Comparison of ENCODE assay signal across 24 cellular contexts in genomic region chr5:3392306-3392939, GRCh38.
DNase-seq lines count a peak whose midpoint lies in the region; ATAC-seq and TF ChIP-seq lines count a peak whose summit lies in the region.
"Had no signal": no experiment of that assay in that cellular context is flagged by ENCODE, and none has a peak within 500 bp of the region (broad histone marks: within the 10 kb centered on the region; RNA-seq: fewer than 3 reads in every experiment).

No MANE protein-coding gene starts in this region.

- H3K4me3 ChIP-seq in NB4 (ENCODE audit: low read depth, low read length): no peak overlapping the region
- H3K4me3 ChIP-seq: GM23338, uterus had no signal

- ATAC-seq in stimulated activated naive CD8-positive, alpha-beta T cell treated with anti-CD3 and anti-CD28 coated beads, Interleukin-15, amount 100 ng/mL, for 72 hours: peak; percentile 66
- ATAC-seq in stimulated activated naive CD8-positive, alpha-beta T cell treated with anti-CD3 and anti-CD28 coated beads, Interleukin-15, Interleukin-2, amounts not matched to agents 100 U/mL and 50 U/mL, for 24 hours: no peak
- ATAC-seq in HG02938 (IDR thresholded peaks at IDR 0.05; ENCODE audit: unreplicated experiment) (no peak), HG03196 (IDR thresholded peaks at IDR 0.05; ENCODE audit: unreplicated experiment) (no peak)
- ATAC-seq: activated CD8-positive, alpha-beta T cell treated with anti-CD3 and anti-CD28 coated beads for 36 hours; GM23338 had no signal

- H3K4me3 Mint-ChIP-seq in stimulated activated naive CD8-positive, alpha-beta T cell treated with anti-CD3 and anti-CD28 coated beads, Interleukin-15, amount 100 ng/mL, for 72 hours: no peak overlapping the region
- H3K4me3 Mint-ChIP-seq: activated B cell treated with CpG ODN at 0.5 μM for 24 hours; activated CD8-positive, alpha-beta T cell treated with anti-CD3 and anti-CD28 coated beads for 36 hours; activated naive CD8-positive, alpha-beta T cell treated with anti-CD3 and anti-CD28 coated beads for 36 hours; CD4-positive, alpha-beta memory T cell; GM23338; neural crest cell had no signal

- peaks cover 8% of the 10 kb centered on the region for H3K27me3 Mint-ChIP-seq in stimulated activated naive CD8-positive, alpha-beta T cell treated with anti-CD3 and anti-CD28 coated beads, Interleukin-15, amount 100 ng/mL, for 72 hours
- H3K27me3 Mint-ChIP-seq: activated B cell treated with CpG ODN at 0.5 μM for 24 hours; activated CD8-positive, alpha-beta T cell treated with anti-CD3 and anti-CD28 coated beads for 36 hours; activated naive CD8-positive, alpha-beta T cell treated with anti-CD3 and anti-CD28 coated beads for 36 hours; CD4-positive, alpha-beta memory T cell had no signal

- no peak for DNase-seq in stimulated activated naive CD8-positive, alpha-beta T cell treated with anti-CD3 and anti-CD28 coated beads, Interleukin-15, amount 100 ng/mL, for 72 hours
- no peak for DNase-seq in stimulated activated naive CD8-positive, alpha-beta T cell treated with anti-CD3 and anti-CD28 coated beads, Interleukin-15, Interleukin-2, amounts not matched to agents 100 U/mL and 50 U/mL, for 24 hours
- DNase-seq in NB4 (ENCODE audit: low read depth): peak; percentile 8
- DNase-seq in hepatic stellate cell (ENCODE audit: low spot score): peak; percentile 16
- no peak for DNase-seq in NCI-H2196 (lab: John Stamatoyannopoulos, UW; ENCODE audit: unreplicated experiment)
- DNase-seq: activated B cell treated with CpG ODN at 0.5 μM for 24 hours; activated CD8-positive, alpha-beta T cell treated with anti-CD3 and anti-CD28 coated beads for 36 hours; activated naive CD8-positive, alpha-beta T cell treated with anti-CD3 and anti-CD28 coated beads for 36 hours; CD4-positive, alpha-beta memory T cell; dermis blood vessel endothelial cell; DMS153; GDM1; KG1; mammary epithelial cell; MM.1S; NCI-H146; NCI-H2171; NCI-H526 treated with DMSO at 0.1 percent for 48 hours; T-helper 9 cell; uterus had no signal

- H3K4me1 Mint-ChIP-seq in stimulated activated naive CD8-positive, alpha-beta T cell treated with anti-CD3 and anti-CD28 coated beads, Interleukin-15, amount 100 ng/mL, for 72 hours: no peaks in the 10 kb centered on the region
- H3K4me1 Mint-ChIP-seq: activated B cell treated with CpG ODN at 0.5 μM for 24 hours; activated naive CD8-positive, alpha-beta T cell treated with anti-CD3 and anti-CD28 coated beads for 36 hours; CD4-positive, alpha-beta memory T cell had no signal

- TF ChIP-seq POLR2A in NB4 (IDR thresholded peaks at IDR 0.05; ENCODE audit: extremely low read depth, insufficient read length): no peak

- no peak for TF ChIP-seq CTCF in NB4 (IDR thresholded peaks at IDR 0.05; ENCODE audit: low read depth, low read length)

- no peak overlapping the region for H3K27ac Mint-ChIP-seq in stimulated activated naive CD8-positive, alpha-beta T cell treated with anti-CD3 and anti-CD28 coated beads, Interleukin-15, amount 100 ng/mL, for 72 hours
- H3K27ac Mint-ChIP-seq: activated B cell treated with CpG ODN at 0.5 μM for 24 hours; activated CD8-positive, alpha-beta T cell treated with anti-CD3 and anti-CD28 coated beads for 36 hours; activated naive CD8-positive, alpha-beta T cell treated with anti-CD3 and anti-CD28 coated beads for 36 hours; CD4-positive, alpha-beta memory T cell; GM23338 had no signal

- peaks cover 0 to 8% of the 10 kb centered on the region in 2 donors for H3K9me3 Mint-ChIP-seq in stimulated activated naive CD8-positive, alpha-beta T cell treated with anti-CD3 and anti-CD28 coated beads, Interleukin-15, amount 100 ng/mL, for 72 hours
- H3K9me3 Mint-ChIP-seq: activated B cell treated with CpG ODN at 0.5 μM for 24 hours; activated CD8-positive, alpha-beta T cell treated with anti-CD3 and anti-CD28 coated beads for 36 hours; activated naive CD8-positive, alpha-beta T cell treated with anti-CD3 and anti-CD28 coated beads for 36 hours; neural crest cell had no signal

Comparison
In these comparisons a context has a peak if more than half of its experiments do, and no peak if none do; other contexts are left out.
1. DNase-seq: peak in NB4 (single experiment) and hepatic stellate cell (single experiment); none in stimulated activated naive CD8-positive, alpha-beta T cell treated with anti-CD3 and anti-CD28 coated beads, Interleukin-15, amount 100 ng/mL, for 72 hours (0 of 2), stimulated activated naive CD8-positive, alpha-beta T cell treated with anti-CD3 and anti-CD28 coated beads, Interleukin-15, Interleukin-2, amounts not matched to agents 100 U/mL and 50 U/mL, for 24 hours (single experiment) and NCI-H2196 (single experiment).